18 cellular contexts compared by ENCODE assay signal in genomic region chr16:20349615-20350014, GRCh38. TPM values are rescaled to one million over a fixed set of nuclear protein-coding genes. Genes with fewer than 3 reads are reported as not detected.
DNase-seq lines count a peak whose midpoint lies in the region; ATAC-seq and TF ChIP-seq lines count a peak whose summit lies in the region.
"Had no signal": no experiment of that assay in that cellular context is flagged by ENCODE, and none has a peak within 500 bp of the region (broad histone marks: within the 10 kb centered on the region; RNA-seq: fewer than 3 reads in every experiment).

No MANE protein-coding gene starts in this region.

- H3K9me3 Mint-ChIP-seq in WTC11 (peaks cover 4% of the 10 kb centered on the region; the same call in 1 of the 2 replicates), type B pancreatic cell (no peaks in the 10 kb centered on the region)

- H3K36me3 ChIP-seq in H7 (replicated peaks; ENCODE audit: control insufficient read depth, insufficient read depth, low read length), result no peaks in the 10 kb centered on the region

- POLR2A ChIA-PET in WTC11 (lab: Charles Lee), result no interaction called here

- DNase-seq in H7 (peak; percentile 56), WTC11 (ENCODE audit: low spot score) (peak; percentile 46), iPS-NIHi11 (ENCODE audit: low spot score) (peak; percentile 26), type B pancreatic cell (ENCODE audit: extremely low spot score, unreplicated experiment) (no peak), HK-2 (ENCODE audit: unreplicated experiment) (no peak), dedifferentiated amniotic fluid mesenchymal stem cell (ENCODE audit: extremely low spot score) (no peak)
- DNase-seq in activated naive CD4-positive, alpha-beta T cell treated with anti-CD3 and anti-CD28 coated beads, Interleukin-2, amount 50 U/mL, for 16 hours, result no peak
- DNase-seq: Caco-2; CD4-positive, CD25-positive, alpha-beta regulatory T cell; EL; KBM-7; NCI-H1105 treated with DMSO at 0.1 percent for 48 hours; NCI-H1694; NCI-H2081 treated with DMSO at 0.1 percent for 48 hours; OCI-M1; RPMI8226 had no signal

- peak; percentile 35 for TF ChIP-seq CTCF in WTC11 (IDR thresholded peaks at IDR 0.05)
- peak; percentile 39 for TF ChIP-seq CTCF in type B pancreatic cell (conservative IDR thresholded peaks at IDR 0.05)

- H3K27me3 ChIP-seq in H7 (ENCODE audit: control insufficient read depth, insufficient read depth, low read length), result no peaks in the 10 kb centered on the region

- H3K4me3 Mint-ChIP-seq in WTC11, result no peak overlapping the region
- H3K4me3 Mint-ChIP-seq in type B pancreatic cell, result no peak overlapping the region
- H3K4me3 Mint-ChIP-seq: B cell; CD4-positive, CD25-positive, alpha-beta regulatory T cell had no signal

- H3K4me1 Mint-ChIP-seq in WTC11 (peaks cover 11% of the 10 kb centered on the region), type B pancreatic cell (ENCODE audit: unreplicated experiment) (no peaks in the 10 kb centered on the region)
- H3K4me1 Mint-ChIP-seq: B cell had no signal

- H3K27ac Mint-ChIP-seq in WTC11 (no peak overlapping the region), type B pancreatic cell (no peak overlapping the region)
- H3K27ac Mint-ChIP-seq: B cell; CD4-positive, CD25-positive, alpha-beta regulatory T cell had no signal

- H3K36me3 Mint-ChIP-seq in WTC11 (no peaks in the 10 kb centered on the region), type B pancreatic cell (no peaks in the 10 kb centered on the region)
- H3K36me3 Mint-ChIP-seq: CD4-positive, CD25-positive, alpha-beta regulatory T cell had no signal

- no peaks in the 10 kb centered on the region for H3K27me3 Mint-ChIP-seq in WTC11 (ENCODE audit: low read depth)
- H3K27me3 Mint-ChIP-seq in type B pancreatic cell, result peaks cover 9% of the 10 kb centered on the region
- H3K27me3 Mint-ChIP-seq: B cell had no signal

- CTCF ChIA-PET in WTC11 (lab: Charles Lee), result interaction anchor here (0.6 to 2.8 kb wide), 26 partner anchors 9 to 449 kb away, joined by 3 to 26 read pairs (median 3); no protein-coding TSS in a partner anchor

- H3K4me3 ChIP-seq in H7 (ENCODE audit: insufficient read depth, low read depth, low read length), result no peak overlapping the region
- H3K4me3 ChIP-seq: GM12878 had no signal

- ATAC-seq in WTC11, result 0 out of 2 replicates have a peak, but pooled peaks have one; percentile 17
- ATAC-seq: GM12878 had no signal

TF ChIP-seq in WTC11, 78 proteins besides CTCF, POLR2A, EP300 and RAD21:
- TF ChIP-seq, protein P1, sequence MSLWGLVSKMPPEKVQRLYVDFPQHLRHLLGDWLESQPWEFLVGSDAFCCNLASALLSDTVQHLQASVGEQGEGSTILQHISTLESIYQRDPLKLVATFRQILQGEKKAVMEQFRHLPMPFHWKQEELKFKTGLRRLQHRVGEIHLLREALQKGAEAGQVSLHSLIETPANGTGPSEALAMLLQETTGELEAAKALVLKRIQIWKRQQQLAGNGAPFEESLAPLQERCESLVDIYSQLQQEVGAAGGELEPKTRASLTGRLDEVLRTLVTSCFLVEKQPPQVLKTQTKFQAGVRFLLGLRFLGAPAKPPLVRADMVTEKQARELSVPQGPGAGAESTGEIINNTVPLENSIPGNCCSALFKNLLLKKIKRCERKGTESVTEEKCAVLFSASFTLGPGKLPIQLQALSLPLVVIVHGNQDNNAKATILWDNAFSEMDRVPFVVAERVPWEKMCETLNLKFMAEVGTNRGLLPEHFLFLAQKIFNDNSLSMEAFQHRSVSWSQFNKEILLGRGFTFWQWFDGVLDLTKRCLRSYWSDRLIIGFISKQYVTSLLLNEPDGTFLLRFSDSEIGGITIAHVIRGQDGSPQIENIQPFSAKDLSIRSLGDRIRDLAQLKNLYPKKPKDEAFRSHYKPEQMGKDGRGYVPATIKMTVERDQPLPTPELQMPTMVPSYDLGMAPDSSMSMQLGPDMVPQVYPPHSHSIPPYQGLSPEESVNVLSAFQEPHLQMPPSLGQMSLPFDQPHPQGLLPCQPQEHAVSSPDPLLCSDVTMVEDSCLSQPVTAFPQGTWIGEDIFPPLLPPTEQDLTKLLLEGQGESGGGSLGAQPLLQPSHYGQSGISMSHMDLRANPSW (CRISPR knock-in tag; conservative IDR thresholded peaks at IDR 0.05; ENCODE audit: low read depth), result no peak
- no peak for TF ChIP-seq NR1H2 (CRISPR knock-in tag; IDR thresholded peaks at IDR 0.05)
- no peak for TF ChIP-seq SMAD4 (CRISPR knock-in tag; IDR thresholded peaks at IDR 0.05)
- TF ChIP-seq, protein P2, sequence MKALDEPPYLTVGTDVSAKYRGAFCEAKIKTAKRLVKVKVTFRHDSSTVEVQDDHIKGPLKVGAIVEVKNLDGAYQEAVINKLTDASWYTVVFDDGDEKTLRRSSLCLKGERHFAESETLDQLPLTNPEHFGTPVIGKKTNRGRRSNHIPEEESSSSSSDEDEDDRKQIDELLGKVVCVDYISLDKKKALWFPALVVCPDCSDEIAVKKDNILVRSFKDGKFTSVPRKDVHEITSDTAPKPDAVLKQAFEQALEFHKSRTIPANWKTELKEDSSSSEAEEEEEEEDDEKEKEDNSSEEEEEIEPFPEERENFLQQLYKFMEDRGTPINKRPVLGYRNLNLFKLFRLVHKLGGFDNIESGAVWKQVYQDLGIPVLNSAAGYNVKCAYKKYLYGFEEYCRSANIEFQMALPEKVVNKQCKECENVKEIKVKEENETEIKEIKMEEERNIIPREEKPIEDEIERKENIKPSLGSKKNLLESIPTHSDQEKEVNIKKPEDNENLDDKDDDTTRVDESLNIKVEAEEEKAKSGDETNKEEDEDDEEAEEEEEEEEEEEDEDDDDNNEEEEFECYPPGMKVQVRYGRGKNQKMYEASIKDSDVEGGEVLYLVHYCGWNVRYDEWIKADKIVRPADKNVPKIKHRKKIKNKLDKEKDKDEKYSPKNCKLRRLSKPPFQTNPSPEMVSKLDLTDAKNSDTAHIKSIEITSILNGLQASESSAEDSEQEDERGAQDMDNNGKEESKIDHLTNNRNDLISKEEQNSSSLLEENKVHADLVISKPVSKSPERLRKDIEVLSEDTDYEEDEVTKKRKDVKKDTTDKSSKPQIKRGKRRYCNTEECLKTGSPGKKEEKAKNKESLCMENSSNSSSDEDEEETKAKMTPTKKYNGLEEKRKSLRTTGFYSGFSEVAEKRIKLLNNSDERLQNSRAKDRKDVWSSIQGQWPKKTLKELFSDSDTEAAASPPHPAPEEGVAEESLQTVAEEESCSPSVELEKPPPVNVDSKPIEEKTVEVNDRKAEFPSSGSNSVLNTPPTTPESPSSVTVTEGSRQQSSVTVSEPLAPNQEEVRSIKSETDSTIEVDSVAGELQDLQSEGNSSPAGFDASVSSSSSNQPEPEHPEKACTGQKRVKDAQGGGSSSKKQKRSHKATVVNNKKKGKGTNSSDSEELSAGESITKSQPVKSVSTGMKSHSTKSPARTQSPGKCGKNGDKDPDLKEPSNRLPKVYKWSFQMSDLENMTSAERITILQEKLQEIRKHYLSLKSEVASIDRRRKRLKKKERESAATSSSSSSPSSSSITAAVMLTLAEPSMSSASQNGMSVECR (CRISPR knock-in tag; IDR thresholded peaks at IDR 0.05; ENCODE audit: borderline replicate concordance), result no peak
- TF ChIP-seq ZNF416 (CRISPR knock-in tag; IDR thresholded peaks at IDR 0.05), result no peak
- TF ChIP-seq KAT7 (CRISPR knock-in tag; IDR thresholded peaks at IDR 0.05; ENCODE audit: borderline replicate concordance), result no peak
- TF ChIP-seq MXD4 (CRISPR knock-in tag; IDR thresholded peaks at IDR 0.05; ENCODE audit: borderline replicate concordance), result no peak
- no peak for TF ChIP-seq NFATC4 (CRISPR knock-in tag; IDR thresholded peaks at IDR 0.05)
- TF ChIP-seq, protein P3, sequence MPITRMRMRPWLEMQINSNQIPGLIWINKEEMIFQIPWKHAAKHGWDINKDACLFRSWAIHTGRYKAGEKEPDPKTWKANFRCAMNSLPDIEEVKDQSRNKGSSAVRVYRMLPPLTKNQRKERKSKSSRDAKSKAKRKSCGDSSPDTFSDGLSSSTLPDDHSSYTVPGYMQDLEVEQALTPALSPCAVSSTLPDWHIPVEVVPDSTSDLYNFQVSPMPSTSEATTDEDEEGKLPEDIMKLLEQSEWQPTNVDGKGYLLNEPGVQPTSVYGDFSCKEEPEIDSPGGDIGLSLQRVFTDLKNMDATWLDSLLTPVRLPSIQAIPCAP (CRISPR knock-in tag; IDR thresholded peaks at IDR 0.05), result no peak

RNA-seq across cellular contexts. Expression of gene UMOD, which starts 2.9 kb away (rescaled TPM):
- not detected in 2 replicates for total RNA-seq in H7 (2014; rRNA removed; shearing (Covaris generic))
- total RNA-seq in WTC11 (2021), result not detected in 3 replicates
- total RNA-seq in type B pancreatic cell (ENCODE audit: low replicate concordance), result not detected in 2 replicates
- total RNA-seq: B cell; Caco-2; CD4-positive, CD25-positive, alpha-beta regulatory T cell; GM12878 had no signal

RNA-seq across cellular contexts. Expression of gene GP2, which starts 22.3 kb away (rescaled TPM):
- total RNA-seq in H7 (2014; rRNA removed; shearing (Covaris generic)), result not detected in 2 replicates
- total RNA-seq in WTC11 (2021) (6.0 to 8.3 TPM (median 6.6 TPM) in 3 replicates), type B pancreatic cell (ENCODE audit: low replicate concordance) (3.4 and 9.1 TPM in 2 replicates)
- total RNA-seq: B cell; Caco-2; CD4-positive, CD25-positive, alpha-beta regulatory T cell had no signal

RNA-seq across cellular contexts. Expression of gene PDILT, which starts 54.9 kb away (rescaled TPM):
- total RNA-seq in H7 (2014; rRNA removed; shearing (Covaris generic)), result not detected in 2 replicates
- not detected in 3 replicates for total RNA-seq in WTC11 (2021)
- total RNA-seq in type B pancreatic cell (ENCODE audit: low replicate concordance), result not detected in 2 replicates
- total RNA-seq: B cell; Caco-2; CD4-positive, CD25-positive, alpha-beta regulatory T cell; GM12878 had no signal

RNA-seq across cellular contexts. Expression of gene ACSM5, which starts 59.7 kb away (rescaled TPM):
- total RNA-seq in H7 (2014; rRNA removed; shearing (Covaris generic)), result not detected in 2 replicates
- 0.16 to 0.17 TPM in 2 of 3 replicates, not detected in the other for total RNA-seq in WTC11 (2021)
- not detected in 2 replicates for total RNA-seq in type B pancreatic cell (ENCODE audit: low replicate concordance)
- total RNA-seq: B cell; Caco-2; CD4-positive, CD25-positive, alpha-beta regulatory T cell had no signal

Comparison
In these comparisons a context has a peak if more than half of its experiments do, and no peak if none do; other contexts are left out.
1. DNase-seq: peak in H7 (single experiment), WTC11 (single experiment) and iPS-NIHi11 (single experiment); none in type B pancreatic cell (single experiment), activated naive CD4-positive, alpha-beta T cell treated with anti-CD3 and anti-CD28 coated beads, Interleukin-2, amount 50 U/mL, for 16 hours (single experiment), HK-2 (single experiment) and dedifferentiated amniotic fluid mesenchymal stem cell (single experiment).